25 cellular contexts compared by ENCODE assay signal in the genomic region with DNA sequence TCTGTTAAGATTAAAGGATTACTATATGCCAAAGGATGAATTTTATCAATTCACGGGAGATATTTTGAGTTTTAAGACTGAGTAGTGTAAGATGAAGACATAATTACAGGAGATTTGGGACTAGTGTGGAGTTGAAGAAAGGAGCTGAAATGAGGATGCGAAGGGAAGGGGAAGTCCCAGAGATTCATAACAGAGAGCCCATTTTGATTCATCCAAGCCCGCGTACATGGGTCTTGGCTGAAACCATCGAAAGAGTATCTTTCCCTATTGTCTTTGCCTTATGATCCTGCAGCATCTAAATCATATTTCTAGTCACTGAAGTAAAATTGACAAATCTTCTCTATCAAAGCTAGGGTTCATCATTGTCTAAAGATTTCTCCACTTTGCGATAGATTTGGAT.
"Had no signal": no experiment of that assay in that cellular context is flagged by ENCODE, and none has a peak within 500 bp of the region (broad histone marks: within the 10 kb centered on the region; RNA-seq: fewer than 3 reads in every experiment).

No MANE protein-coding gene starts in this region.

- H3K9me3 Mint-ChIP-seq: activated naive CD4-positive, alpha-beta T cell treated with anti-CD3 and anti-CD28 coated beads, Interleukin-2, amount 50 U/mL, for 24 hours had no signal

- H3K4me1 ChIP-seq: breast epithelium had no signal

- H3K27ac Mint-ChIP-seq: activated naive CD4-positive, alpha-beta T cell treated with anti-CD3 and anti-CD28 coated beads, Interleukin-2, amount 50 U/mL, for 24 hours had no signal

- H3K36me3 ChIP-seq: breast epithelium, SJCRH30 had no signal

- H3K36me3 Mint-ChIP-seq: activated naive CD4-positive, alpha-beta T cell treated with anti-CD3 and anti-CD28 coated beads, Interleukin-2, amount 50 U/mL, for 24 hours had no signal

- H3K4me3 ChIP-seq: breast epithelium, K562, SJCRH30 had no signal

- H3K4me1 Mint-ChIP-seq: activated naive CD4-positive, alpha-beta T cell treated with anti-CD3 and anti-CD28 coated beads, Interleukin-2, amount 50 U/mL, for 24 hours had no signal

- H3K4me3 Mint-ChIP-seq: activated naive CD4-positive, alpha-beta T cell treated with anti-CD3 and anti-CD28 coated beads, Interleukin-2, amount 50 U/mL, for 24 hours had no signal

- DNase-seq: activated CD4-positive, alpha-beta T cell treated with anti-CD3 and anti-CD28 coated beads for 48 hours; activated CD4-positive, alpha-beta T cell treated with anti-CD3 and anti-CD28 coated beads, Interleukin-2, amount 50 U/mL, for 4 hours; activated CD4-positive, CD25-positive, alpha-beta regulatory T cell treated with anti-CD3 and anti-CD28 coated beads, Interleukin-2, amount 50 U/mL, for 72 hours; activated CD8-positive, alpha-beta memory T cell treated with anti-CD3 and anti-CD28 coated beads for 24 hours; activated effector memory CD4-positive, alpha-beta T cell treated with Interleukin-2 at 50 U/mL for 16 hours; activated naive CD4-positive, alpha-beta T cell; activated T-cell treated with anti-CD3 and anti-CD28 coated beads, Interleukin-2, amount 50 U/mL, for 48 hours; aorta; Karpas-422; NCI-H1048; NCI-H2029; NCI-H2107; NCI-H345; NCI-H510A; NCI-H526 treated with DMSO at 0.1 percent for 48 hours; NCI-H82; OCI-M1; Right ventricle myocardium superior; RPMI8226 had no signal

- H3K9me3 ChIP-seq: breast epithelium, SJCRH30 had no signal

- H3K27ac ChIP-seq: breast epithelium, SJCRH30 had no signal

- ATAC-seq: K562, Panc1, SK-N-SH treated with all-trans-retinoic acid at 6 μM for 48 hours had no signal

- H3K27me3 ChIP-seq: breast epithelium, SJCRH30 had no signal
